8 cellular contexts compared by ENCODE assay signal in genomic region chr3:197665549-197665948, GRCh38.
DNase-seq lines count a peak whose midpoint lies in the region; ATAC-seq and TF ChIP-seq lines count a peak whose summit lies in the region.
"Not testable (repeated sequence)": the region's sequence is repeated elsewhere in the genome, so short reads cannot be mapped to it uniquely, and the experiment has no call there.

No MANE protein-coding gene starts in this region.

- not testable (repeated sequence) for DNase-seq in activated B cell treated with CpG ODN at 0.5 μM for 24 hours; Right ventricle myocardium inferior (ENCODE audit: missing footprints); omental fat pad (ENCODE audit: low spot score); aorta

- H3K4me1 ChIP-seq in aorta (ENCODE audit: control insufficient read depth in 1 of 2, insufficient read depth in 2 of 2, low read length in 2 of 2) = not testable (repeated sequence)

- intact Hi-C loops in activated B cell treated with CpG ODN at 0.5 μM for 24 hours (cut with micrococcal nuclease); Right ventricle myocardium inferior (cut with DNase I); aorta (cut with DNase I): not testable (repeated sequence)

- CTCF ChIA-PET in activated B cell treated with CpG ODN at 0.5 μM for 24 hours (lab: Charles Lee) = not testable (repeated sequence)

- H3K4me3 ChIP-seq in aorta (ENCODE audit: low read length in 2 of 2) = not testable (repeated sequence)

- H3K36me3 ChIP-seq in aorta (ENCODE audit: control insufficient read depth in 1 of 2, insufficient read depth in 2 of 2, low read length in 1 of 2) = not testable (repeated sequence)

- H3K4me1 Mint-ChIP-seq in activated B cell treated with CpG ODN at 0.5 μM for 24 hours = not testable (repeated sequence)

- not testable (repeated sequence) for H3K27ac Mint-ChIP-seq in activated B cell treated with CpG ODN at 0.5 μM for 24 hours

- ATAC-seq in GM18868 (IDR thresholded peaks at IDR 0.05; ENCODE audit: unreplicated experiment) (peak; percentile 3), GM21360 (IDR thresholded peaks at IDR 0.05; ENCODE audit: unreplicated experiment) (peak; percentile 5), HG02798 (IDR thresholded peaks at IDR 0.05; ENCODE audit: poor library complexity, unreplicated experiment) (peak; percentile 2), HG03280 (IDR thresholded peaks at IDR 0.05; ENCODE audit: unreplicated experiment) (peak; percentile 22), activated B cell treated with CpG ODN at 0.5 μM for 24 hours (ENCODE audit: low read depth) (peak; percentile 48), Right ventricle myocardium inferior (peak; percentile 10), omental fat pad (ENCODE audit: low FRiP score) (peak; percentile 5), aorta (ENCODE audit: low FRiP score) (peak; percentile 31)

- not testable (repeated sequence) for H3K27ac ChIP-seq in aorta (ENCODE audit: low read depth in 1 of 2, low read length in 2 of 2)

- not testable (repeated sequence) for H3K4me3 Mint-ChIP-seq in activated B cell treated with CpG ODN at 0.5 μM for 24 hours

- not testable (repeated sequence) for H3K9me3 ChIP-seq in aorta (ENCODE audit: control insufficient read depth, low read length)

- H3K36me3 Mint-ChIP-seq in activated B cell treated with CpG ODN at 0.5 μM for 24 hours (ENCODE audit: low read depth) = not testable (repeated sequence)

- H3K27me3 Mint-ChIP-seq in activated B cell treated with CpG ODN at 0.5 μM for 24 hours = not testable (repeated sequence)

- POLR2A ChIA-PET in activated B cell treated with CpG ODN at 0.5 μM for 24 hours (lab: Charles Lee) = not testable (repeated sequence)

- WGBS in aorta, 2 donors = no CpG with 5 or more reads among the region's 15 CpGs

- H3K9me3 Mint-ChIP-seq in activated B cell treated with CpG ODN at 0.5 μM for 24 hours = not testable (repeated sequence)

- H3K27me3 ChIP-seq in aorta (ENCODE audit: control insufficient read depth in 1 of 2, insufficient read depth in 2 of 2, low read length in 1 of 2) = not testable (repeated sequence)

- TF ChIP-seq CTCF in activated B cell treated with CpG ODN at 0.5 μM for 24 hours (IDR thresholded peaks at IDR 0.05); omental fat pad (IDR thresholded peaks at IDR 0.05): not testable (repeated sequence)
